34 cellular contexts compared by ENCODE assay signal in genomic region chr12:101597164-101597563, GRCh38. TPM values are rescaled to one million over a fixed set of nuclear protein-coding genes. Genes with fewer than 3 reads are reported as not detected.
"Had no signal": no experiment of that assay in that cellular context is flagged by ENCODE, and none has a peak within 500 bp of the region (broad histone marks: within the 10 kb centered on the region; RNA-seq: fewer than 3 reads in every experiment).

No MANE protein-coding gene starts in this region.

- H3K27ac ChIP-seq: ascending aorta, breast epithelium, Peyer's patch, SJSA1, VCaP had no signal

- H3K36me3 ChIP-seq: ascending aorta, breast epithelium, Peyer's patch, SJSA1 had no signal

- H3K27me3 Mint-ChIP-seq: activated B cell treated with CpG ODN at 0.5 μM for 24 hours; activated CD8-positive, alpha-beta T cell treated with anti-CD3 and anti-CD28 coated beads for 36 hours; activated T-cell treated with anti-CD3 and anti-CD28 coated beads, Interleukin-2, amount 50 U/mL, for 24 hours had no signal

- H3K9me3 Mint-ChIP-seq: activated B cell treated with CpG ODN at 0.5 μM for 24 hours; activated CD8-positive, alpha-beta T cell treated with anti-CD3 and anti-CD28 coated beads for 36 hours; activated naive CD4-positive, alpha-beta T cell treated with anti-CD3 and anti-CD28 coated beads, Interleukin-2, amount 50 U/mL, for 24 hours; activated naive CD8-positive, alpha-beta T cell treated with anti-CD3 and anti-CD28 coated beads, Interleukin-2, amount 10 ng/mL, durations not matched to agents 7 days and 5 days; activated T-cell treated with anti-CD3 and anti-CD28 coated beads, Interleukin-2, amount 50 U/mL, for 24 hours; activated T-helper 2 cell treated with anti-CD3 and anti-CD28 coated beads, Interferon-gamma antibody, Interleukin-2, Interleukin-4, amounts not matched to agents 10 μg/mL and 5 μg/mL and 100 μg/mL, durations not matched to agents 14 hours and 24 hours and 36 hours; T-cell had no signal

- H3K36me3 Mint-ChIP-seq: activated naive CD4-positive, alpha-beta T cell treated with anti-CD3 and anti-CD28 coated beads, Interleukin-2, amount 50 U/mL, for 24 hours; activated naive CD8-positive, alpha-beta T cell treated with anti-CD3 and anti-CD28 coated beads, Interleukin-2, amount 10 ng/mL, durations not matched to agents 7 days and 5 days; T-cell had no signal

- H3K9me3 ChIP-seq: ascending aorta, breast epithelium, Peyer's patch, SJSA1, SK-N-SH had no signal

- H3K9ac ChIP-seq: SK-N-SH had no signal

- H3K4me1 ChIP-seq: ascending aorta, breast epithelium, Peyer's patch, SJSA1 had no signal

- H3K27ac Mint-ChIP-seq: activated B cell treated with CpG ODN at 0.5 μM for 24 hours; activated CD8-positive, alpha-beta T cell treated with anti-CD3 and anti-CD28 coated beads for 36 hours; activated naive CD4-positive, alpha-beta T cell treated with anti-CD3 and anti-CD28 coated beads, Interleukin-2, amount 50 U/mL, for 24 hours; activated naive CD8-positive, alpha-beta T cell treated with anti-CD3 and anti-CD28 coated beads, Interleukin-2, amount 10 ng/mL, durations not matched to agents 7 days and 5 days; activated T-cell treated with anti-CD3 and anti-CD28 coated beads, Interleukin-2, amount 50 U/mL, for 24 hours; activated T-helper 2 cell treated with anti-CD3 and anti-CD28 coated beads, Interferon-gamma antibody, Interleukin-2, Interleukin-4, amounts not matched to agents 10 μg/mL and 5 μg/mL and 100 μg/mL, durations not matched to agents 14 hours and 24 hours and 36 hours; T-cell; T-helper 17 cell had no signal

- H3K4me3 Mint-ChIP-seq: activated B cell treated with CpG ODN at 0.5 μM for 24 hours; activated CD8-positive, alpha-beta T cell treated with anti-CD3 and anti-CD28 coated beads for 36 hours; activated naive CD4-positive, alpha-beta T cell treated with anti-CD3 and anti-CD28 coated beads, Interleukin-2, amount 50 U/mL, for 24 hours; activated naive CD8-positive, alpha-beta T cell treated with anti-CD3 and anti-CD28 coated beads, Interleukin-2, amount 10 ng/mL, durations not matched to agents 7 days and 5 days; activated T-cell treated with anti-CD3 and anti-CD28 coated beads, Interleukin-2, amount 50 U/mL, for 24 hours; T-cell; T-helper 17 cell had no signal

- H3K27me3 ChIP-seq: ascending aorta, breast epithelium, Peyer's patch, SJSA1 had no signal

- DNase-seq: activated B cell treated with CpG ODN at 0.5 μM for 24 hours; activated CD4-positive, alpha-beta T cell treated with anti-CD3 and anti-CD28 coated beads for 4 hours; activated CD4-positive, alpha-beta T cell treated with anti-CD3 and anti-CD28 coated beads, Interleukin-2, amount 50 U/mL, for 4 hours; activated CD4-positive, CD25-positive, alpha-beta regulatory T cell treated with anti-CD3 and anti-CD28 coated beads, Interleukin-2, amount 50 U/mL, for 72 hours; activated CD8-positive, alpha-beta T cell treated with anti-CD3 and anti-CD28 coated beads for 36 hours; activated gamma-delta T cell; activated naive CD4-positive, alpha-beta T cell treated with Interleukin-2 at 50 U/mL for 16 hours; activated naive CD8-positive, alpha-beta T cell treated with anti-CD3 and anti-CD28 coated beads, Interleukin-2, amount 10 ng/mL, durations not matched to agents 7 days and 5 days; activated T-cell treated with anti-CD3 and anti-CD28 coated beads, Interleukin-2, amount 50 U/mL, for 24 hours; amygdala; Karpas-422; KBM-7; NCI-H1105; NCI-H1417 treated with DMSO at 0.1 percent for 48 hours; NCI-H187 treated with DMSO at 0.1 percent for 48 hours; NCI-H2081 treated with DMSO at 0.1 percent for 48 hours; NCI-H226; NCI-H446 treated with DMSO at 0.1 percent for 48 hours; NCI-H524; NCI-H69; NCI-H82; PC-3; Peyer's patch; RPMI8226; SHP77 treated with DMSO at 0.1 percent for 48 hours; SK-N-SH; T-cell; T-helper 17 cell had no signal

- ATAC-seq: activated CD8-positive, alpha-beta T cell treated with anti-CD3 and anti-CD28 coated beads for 36 hours; PC-3; T-cell; T-helper 17 cell had no signal

- H3K4me3 ChIP-seq: ascending aorta, Peyer's patch, SJSA1 had no signal

- H3K4me1 Mint-ChIP-seq: activated B cell treated with CpG ODN at 0.5 μM for 24 hours; activated naive CD4-positive, alpha-beta T cell treated with anti-CD3 and anti-CD28 coated beads, Interleukin-2, amount 50 U/mL, for 24 hours; activated naive CD8-positive, alpha-beta T cell treated with anti-CD3 and anti-CD28 coated beads, Interleukin-2, amount 10 ng/mL, durations not matched to agents 7 days and 5 days; T-cell; T-helper 17 cell had no signal

RNA-seq across cellular contexts. Expression of gene MYBPC1, which starts 2.4 kb away (rescaled TPM):
- total RNA-seq: activated B cell treated with CpG ODN at 0.5 μM for 24 hours; activated CD8-positive, alpha-beta T cell treated with anti-CD3 and anti-CD28 coated beads for 36 hours; activated naive CD8-positive, alpha-beta T cell treated with anti-CD3 and anti-CD28 coated beads, Interleukin-2, amount 10 ng/mL, durations not matched to agents 7 days and 5 days; activated T-helper 2 cell treated with anti-CD3 and anti-CD28 coated beads, Interferon-gamma antibody, Interleukin-2, Interleukin-4, amounts not matched to agents 10 μg/mL and 5 μg/mL and 100 μg/mL, durations not matched to agents 14 hours and 24 hours and 36 hours; ascending aorta; PC-3; SJSA1; T-cell; T-helper 17 cell had no signal
- polyA plus RNA-seq: SK-N-SH had no signal
